In the genomic region with DNA sequence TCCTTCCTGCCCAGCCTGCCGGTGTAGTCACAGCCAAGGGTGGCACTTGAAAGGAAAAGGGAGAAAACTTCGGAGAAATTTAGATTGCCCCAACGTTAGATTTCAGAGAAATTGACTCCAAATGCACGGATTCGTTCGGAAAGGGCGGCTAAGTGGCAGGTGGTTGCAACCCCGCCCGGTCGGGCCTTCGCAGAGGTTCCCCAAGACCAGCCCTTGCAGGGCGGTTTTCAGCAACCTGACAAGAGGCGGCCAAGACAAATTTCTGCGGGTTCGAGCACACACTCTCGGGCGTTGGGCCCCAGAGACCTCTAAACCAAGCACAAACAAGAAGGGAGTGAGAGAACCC, we compare ENCODE assay signal across 20 cellular contexts. TPM values are rescaled to one million over a fixed set of nuclear protein-coding genes. Genes with fewer than 3 reads are reported as not detected.
A peak's percentile ranks its signal among the peaks of the same experiment; 100 is the strongest.
DNase-seq lines count a peak whose midpoint lies in the region; ATAC-seq, FAIRE-seq and TF ChIP-seq lines count a peak whose summit lies in the region.
"Had no signal": no experiment of that assay in that cellular context is flagged by ENCODE, and none has a peak within 500 bp of the region (broad histone marks: within the 10 kb centered on the region; RNA-seq: fewer than 3 reads in every experiment).

No MANE protein-coding gene starts in this region.

- H3K27me3 Mint-ChIP-seq in astrocyte (ENCODE audit: low read depth, unreplicated experiment) (peaks cover 75% of the 10 kb centered on the region), naive B cell (peaks cover 71 to 85% (median 81%) of the 10 kb centered on the region in 3 donors)

- no peak for TF ChIP-seq POLR2A in suprapubic skin (IDR thresholded peaks at IDR 0.05)

- H3K4me3 ChIP-seq in left ventricle myocardium inferior (peak overlapping the region; percentile 53), right cardiac atrium (ENCODE audit: low read length) (no peak overlapping the region), astrocyte (ENCODE audit: insufficient read depth, low read depth, low read length) (no peak overlapping the region), suprapubic skin (peak overlapping the region; percentile 10)
- H3K4me3 ChIP-seq: skin epidermis, testis had no signal

- H3K4me1 ChIP-seq in left ventricle myocardium inferior (peaks cover 64% of the 10 kb centered on the region), right cardiac atrium (ENCODE audit: control insufficient read depth, insufficient read depth, low read length) (peaks cover 2% of the 10 kb centered on the region), astrocyte (ENCODE audit: insufficient read depth, low read length) (peaks cover 21% of the 10 kb centered on the region), suprapubic skin (peaks cover 64% of the 10 kb centered on the region)

- H3K9me3 ChIP-seq in left ventricle myocardium inferior (replicated peaks) (no peaks in the 10 kb centered on the region), right cardiac atrium (ENCODE audit: control insufficient read depth, low read length) (no peaks in the 10 kb centered on the region), astrocyte (ENCODE audit: insufficient read depth, low read depth, low read length) (peaks cover 2% of the 10 kb centered on the region), suprapubic skin (no peaks in the 10 kb centered on the region)
- H3K9me3 ChIP-seq: esophagus muscularis mucosa, testis had no signal

- H3K27ac ChIP-seq in left ventricle myocardium inferior (replicated peaks) = no peak overlapping the region
- no peak overlapping the region for H3K27ac ChIP-seq in right cardiac atrium (ENCODE audit: low read length)
- H3K27ac ChIP-seq in astrocyte (ENCODE audit: low read depth, low read length) = no peak overlapping the region
- no peak overlapping the region for H3K27ac ChIP-seq in suprapubic skin
- H3K27ac ChIP-seq: esophagus muscularis mucosa, skin epidermis, testis had no signal

- no peak for FAIRE-seq in astrocyte (lab: Jason Lieb, UNC)
- FAIRE-seq: GM18507 had no signal

- no peak for TF ChIP-seq EP300 in suprapubic skin (IDR thresholded peaks at IDR 0.05)

- peaks cover 8% of the 10 kb centered on the region for H3K9me3 Mint-ChIP-seq in astrocyte (ENCODE audit: unreplicated experiment)
- peaks cover 0 to 26% (median 13%) of the 10 kb centered on the region in 7 donors for H3K9me3 Mint-ChIP-seq in naive B cell
- H3K9me3 Mint-ChIP-seq: CD8-positive, alpha-beta T cell; HFFc6 had no signal

- no peaks in the 10 kb centered on the region for H3K36me3 ChIP-seq in left ventricle myocardium inferior
- H3K36me3 ChIP-seq in astrocyte (ENCODE audit: insufficient read depth, low read length) = no peaks in the 10 kb centered on the region
- H3K36me3 ChIP-seq in suprapubic skin = no peaks in the 10 kb centered on the region
- H3K36me3 ChIP-seq: esophagus muscularis mucosa had no signal

- H3K9ac ChIP-seq in astrocyte (ENCODE audit: low read length) = no peak overlapping the region

- H4K20me1 ChIP-seq in astrocyte (ENCODE audit: insufficient read depth, low read length) = peaks cover 7% of the 10 kb centered on the region

- H3K27me3 ChIP-seq in left ventricle myocardium inferior (ENCODE audit: low read depth) (peaks cover 97% of the 10 kb centered on the region), right cardiac atrium (ENCODE audit: control insufficient read depth, insufficient read depth) (peaks cover 13% of the 10 kb centered on the region), astrocyte (ENCODE audit: insufficient read depth, low read length) (peaks cover 82% of the 10 kb centered on the region), suprapubic skin (peaks cover 97% of the 10 kb centered on the region)
- H3K27me3 ChIP-seq: testis had no signal

- no peak for DNase-seq in left ventricle myocardium inferior
- no peak for DNase-seq in right cardiac atrium
- no peak for DNase-seq in astrocyte (ENCODE audit: low read depth)
- no peak for DNase-seq in naive B cell
- no peak for DNase-seq in suprapubic skin (ENCODE audit: low spot score in 2 of 2)
- DNase-seq in NK-92 (lab: John Stamatoyannopoulos, UW; ENCODE audit: unreplicated experiment) = no peak
- DNase-seq in GF-D8 (lab: John Stamatoyannopoulos, UW) = no peak
- no peak for DNase-seq in posterior cingulate gyrus
- DNase-seq: amygdala; CD8-positive, alpha-beta T cell; central memory CD4-positive, alpha-beta T cell; HFFc6; NCI-H187 treated with DMSO at 0.1 percent for 48 hours; NCI-H345; stimulated activated CD8-positive, alpha-beta memory T cell treated with anti-CD3 and anti-CD28 coated beads, Interleukin-4, amount 100 ng/mL, for 48 hours; T-helper 2 cell; testis had no signal

- 5% methylated on average over 17 of the region's 17 CpGs for WGBS in right cardiac atrium
- WGBS in suprapubic skin = 2% methylated on average over 16 of the region's 17 CpGs

- no peak for ATAC-seq in right cardiac atrium
- no peak for ATAC-seq in naive B cell (ENCODE audit: low read depth in 2 of 2)
- ATAC-seq: CD8-positive, alpha-beta T cell had no signal

- H3K4me1 Mint-ChIP-seq in astrocyte (ENCODE audit: low read depth, unreplicated experiment) (peaks cover 3% of the 10 kb centered on the region), naive B cell (peaks cover 29 to 54% (median 51%) of the 10 kb centered on the region in 3 donors)

- H2AFZ ChIP-seq in astrocyte (ENCODE audit: low read depth, low read length) = no peak overlapping the region

- H3K4me2 ChIP-seq in astrocyte (ENCODE audit: low read length) = no peak overlapping the region

- no peaks in the 10 kb centered on the region for H3K79me2 ChIP-seq in astrocyte (ENCODE audit: insufficient read depth, low read length)

- intact Hi-C loops in left ventricle myocardium inferior (cut with micrococcal nuclease) = no loop called here
- intact Hi-C loops in right cardiac atrium (cut with DNase I) = loop anchor here in 1 of 4 donors (10.0 kb wide), 1 partner anchor 735 kb away; no protein-coding TSS in a partner anchor
- intact Hi-C loops in posterior cingulate gyrus (cut with DNase I) = loop anchor here (5.0 to 10.0 kb wide), 2 partner anchors 573 to 695 kb away; no protein-coding TSS in a partner anchor

- H3K27ac Mint-ChIP-seq in astrocyte (ENCODE audit: unreplicated experiment) (no peak overlapping the region), naive B cell (peak overlapping the region in 4 of 6 donors; percentile 30 to 74 (median 67))
- H3K27ac Mint-ChIP-seq: CD8-positive, alpha-beta T cell; HFFc6 had no signal

- TF ChIP-seq CTCF in left ventricle myocardium inferior (IDR thresholded peaks at IDR 0.05; ENCODE audit: borderline replicate concordance) = no peak
- TF ChIP-seq CTCF in astrocyte (IDR thresholded peaks at IDR 0.05; ENCODE audit: insufficient read depth, low read depth, low read length) = no peak
- no peak for TF ChIP-seq CTCF in suprapubic skin (IDR thresholded peaks at IDR 0.05)

- H3K4me3 Mint-ChIP-seq in astrocyte (ENCODE audit: unreplicated experiment) = peak overlapping the region; percentile 50
- H3K4me3 Mint-ChIP-seq in naive B cell = peak overlapping the region in 7 of 8 donors; percentile 12 to 79 (median 76)
- H3K4me3 Mint-ChIP-seq: HFFc6 had no signal

- H3K36me3 Mint-ChIP-seq in astrocyte (ENCODE audit: low read depth, unreplicated experiment) (peaks cover 7% of the 10 kb centered on the region), naive B cell (peaks cover 10 to 20% of the 10 kb centered on the region in 2 donors)
- H3K36me3 Mint-ChIP-seq: CD8-positive, alpha-beta T cell had no signal

RNA-seq across cellular contexts. Expression of a gene that starts 4.8 kb away (rescaled TPM):
- 0.41 TPM for total RNA-seq in left ventricle myocardium inferior
- total RNA-seq in right cardiac atrium = under 1 TPM in 3 of 4 donors, not detected in 1; 0.03 to 0.20 (median 0.09) TPM
- polyA plus RNA-seq in right cardiac atrium = 0.02 TPM
- 5.2 and 6.2 TPM in 2 replicates for total RNA-seq in astrocyte
- not detected for polyA plus RNA-seq in naive B cell (ENCODE audit: low read depth in 6 of 6)
- under 1 TPM in 2 of 4 donors, not detected in 2; 0.03 to 0.08 TPM for total RNA-seq in suprapubic skin
- total RNA-seq: CD8-positive, alpha-beta T cell had no signal

Comparison
In these comparisons a context has a peak if more than half of its experiments do, and no peak if none do; other contexts are left out.
1. H3K4me3 ChIP-seq: peak in left ventricle myocardium inferior (single experiment) and suprapubic skin (single experiment); none in right cardiac atrium (single experiment) and astrocyte (single experiment).